21 cellular contexts compared by ENCODE assay signal in the genomic region with DNA sequence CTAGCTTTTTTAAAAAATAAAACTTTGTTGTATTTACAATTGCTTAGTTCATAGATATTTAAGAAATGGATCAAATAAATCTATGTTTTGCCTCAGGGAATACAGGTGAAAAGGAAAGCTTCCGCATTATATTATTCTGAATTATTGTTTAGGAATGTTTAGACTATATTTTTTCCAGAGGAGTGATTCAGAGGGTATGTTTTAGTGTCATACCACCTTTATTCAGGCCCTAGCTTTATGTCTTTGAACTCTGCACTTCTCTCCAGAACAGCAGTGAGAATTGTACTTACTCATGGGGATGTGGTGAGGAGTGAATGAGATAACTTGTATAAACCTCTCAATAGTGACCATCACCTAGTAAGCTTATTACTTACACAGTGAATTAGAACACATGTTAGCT. TPM values are rescaled to one million over a fixed set of nuclear protein-coding genes. Genes with fewer than 3 reads are reported as not detected.
"Had no signal": no experiment of that assay in that cellular context is flagged by ENCODE, and none has a peak within 500 bp of the region (broad histone marks: within the 10 kb centered on the region; RNA-seq: fewer than 3 reads in every experiment).

No MANE protein-coding gene starts in this region.

- H3K4me3 ChIP-seq: testis had no signal

- H3K4me3 Mint-ChIP-seq: activated CD4-positive, alpha-beta T cell treated with anti-CD3 and anti-CD28 coated beads, Interleukin-2, amount 10 ng/mL, durations not matched to agents 24 days and 14 days; activated CD8-positive, alpha-beta T cell treated with anti-CD3 and anti-CD28 coated beads for 36 hours; activated naive CD4-positive, alpha-beta T cell treated with anti-CD3 and anti-CD28 coated beads, Interleukin-2, amount 50 U/mL, for 24 hours; effector memory CD8-positive, alpha-beta T cell; stimulated activated naive CD8-positive, alpha-beta T cell treated with anti-CD3 and anti-CD28 coated beads, Interleukin-15, amount 100 ng/mL, for 72 hours had no signal

- H3K9me3 Mint-ChIP-seq: activated CD4-positive, alpha-beta T cell treated with anti-CD3 and anti-CD28 coated beads, Interleukin-2, amount 10 ng/mL, durations not matched to agents 24 days and 14 days; activated CD8-positive, alpha-beta T cell treated with anti-CD3 and anti-CD28 coated beads for 36 hours; stimulated activated naive CD8-positive, alpha-beta T cell treated with anti-CD3 and anti-CD28 coated beads, Interleukin-15, amount 100 ng/mL, for 72 hours had no signal

- H3K27me3 Mint-ChIP-seq: effector memory CD8-positive, alpha-beta T cell; progenitor cell of endocrine pancreas; stimulated activated naive CD8-positive, alpha-beta T cell treated with anti-CD3 and anti-CD28 coated beads, Interleukin-15, amount 100 ng/mL, for 72 hours had no signal

- H3K9me3 ChIP-seq: testis had no signal

- H3K27me3 ChIP-seq: testis had no signal

- H3K4me1 ChIP-seq: testis had no signal

- ATAC-seq: activated CD8-positive, alpha-beta T cell treated with anti-CD3 and anti-CD28 coated beads for 36 hours; effector memory CD8-positive, alpha-beta T cell; stimulated activated naive CD8-positive, alpha-beta T cell treated with anti-CD3 and anti-CD28 coated beads, Interleukin-15, amount 100 ng/mL, for 72 hours had no signal

- DNase-seq: activated CD4-positive, alpha-beta T cell treated with anti-CD3 and anti-CD28 coated beads, Interleukin-2, amount 10 ng/mL, durations not matched to agents 24 days and 14 days; activated CD4-positive, CD25-positive, alpha-beta regulatory T cell; activated CD8-positive, alpha-beta T cell treated with anti-CD3 and anti-CD28 coated beads for 36 hours; activated effector memory CD4-positive, alpha-beta T cell treated with Interleukin-2 at 50 U/mL for 16 hours; activated T-cell treated with anti-CD3 and anti-CD28 coated beads, Interleukin-2, amount 50 U/mL, for 1 hour; caudate nucleus; effector memory CD8-positive, alpha-beta T cell; foreskin melanocyte; hypothalamus; islet precursor cell; midbrain; occipital lobe; small intestine; stimulated activated CD4-positive, alpha-beta T cell treated with anti-CD3 and anti-CD28 coated beads, Interleukin-15, amount 100 ng/mL, for 24 hours; stimulated activated CD4-positive, alpha-beta T cell treated with anti-CD3 and anti-CD28 coated beads, Interleukin-4, amount 100 ng/mL, for 1 hour; stimulated activated naive CD8-positive, alpha-beta T cell treated with anti-CD3 and anti-CD28 coated beads, Interleukin-15, amount 100 ng/mL, for 72 hours; T1000; testis had no signal

- H3K27ac Mint-ChIP-seq: activated CD4-positive, alpha-beta T cell treated with anti-CD3 and anti-CD28 coated beads, Interleukin-2, amount 10 ng/mL, durations not matched to agents 24 days and 14 days; activated CD8-positive, alpha-beta T cell treated with anti-CD3 and anti-CD28 coated beads for 36 hours; activated naive CD4-positive, alpha-beta T cell treated with anti-CD3 and anti-CD28 coated beads, Interleukin-2, amount 50 U/mL, for 24 hours; effector memory CD8-positive, alpha-beta T cell; progenitor cell of endocrine pancreas; stimulated activated naive CD8-positive, alpha-beta T cell treated with anti-CD3 and anti-CD28 coated beads, Interleukin-15, amount 100 ng/mL, for 72 hours had no signal

- H3K4me1 Mint-ChIP-seq: activated CD4-positive, alpha-beta T cell treated with anti-CD3 and anti-CD28 coated beads, Interleukin-2, amount 10 ng/mL, durations not matched to agents 24 days and 14 days; activated naive CD4-positive, alpha-beta T cell treated with anti-CD3 and anti-CD28 coated beads, Interleukin-2, amount 50 U/mL, for 24 hours; stimulated activated naive CD8-positive, alpha-beta T cell treated with anti-CD3 and anti-CD28 coated beads, Interleukin-15, amount 100 ng/mL, for 72 hours had no signal

- H3K36me3 Mint-ChIP-seq: activated naive CD4-positive, alpha-beta T cell treated with anti-CD3 and anti-CD28 coated beads, Interleukin-2, amount 50 U/mL, for 24 hours had no signal

RNA-seq across cellular contexts. Expression of a gene that starts 14.0 kb away (rescaled TPM):
- total RNA-seq: activated CD8-positive, alpha-beta T cell treated with anti-CD3 and anti-CD28 coated beads for 36 hours; T-helper 1 cell treated with Interleukin-12 subunit alpha and Interleukin-12 subunit beta and Interleukin-4 antibody, amounts not matched to agents 30 ng/mL and 1 ng/mL, for 36 hours had no signal
